Comparison of ENCODE assay signal across 23 cellular contexts in genomic region chr12:3578557-3578956, GRCh38.
"Had no signal": no experiment of that assay in that cellular context is flagged by ENCODE, and none has a peak within 500 bp of the region (broad histone marks: within the 10 kb centered on the region; RNA-seq: fewer than 3 reads in every experiment).

No MANE protein-coding gene starts in this region.

- DNase-seq: cortex of kidney; effector memory CD8-positive, alpha-beta T cell; head of caudate nucleus; left ventricle myocardium superior; lower lobe of right lung; naive B cell; occipital lobe; ovary; posterior cingulate gyrus; psoas muscle; right cardiac atrium; sigmoid colon; spleen; stimulated activated CD4-positive, alpha-beta T cell treated with anti-CD3 and anti-CD28 coated beads, Interleukin-4, amount 100 ng/mL, for 4 hours; stimulated activated naive CD8-positive, alpha-beta T cell treated with anti-CD3 and anti-CD28 coated beads, Interleukin-15, Interleukin-2, amounts not matched to agents 100 U/mL and 50 U/mL, for 24 hours; substantia nigra; upper lobe of left lung; uterus had no signal

- H3K27ac Mint-ChIP-seq: effector memory CD8-positive, alpha-beta T cell; naive B cell; natural killer cell treated with Interleukin-12 subunit alpha and Interleukin-12 subunit beta and Interleukin-15 and Interleukin-18, amount 100 ng/mL, for 72 hours; stimulated activated memory B cell treated with anti-CD40 and anti-IgM and Interleukin-4, amounts not matched to agents 10 μg/mL and 1 μg/mL and 100 μg/mL, for 72 hours had no signal

- H3K27ac ChIP-seq: lower lobe of right lung, ovary, psoas muscle, sigmoid colon, skin epidermis, spleen, thoracic aorta, tibial nerve, upper lobe of left lung, uterus had no signal

- H3K4me3 Mint-ChIP-seq: effector memory CD8-positive, alpha-beta T cell; naive B cell; natural killer cell treated with Interleukin-12 subunit alpha and Interleukin-12 subunit beta and Interleukin-15 and Interleukin-18, amount 100 ng/mL, for 72 hours; stimulated activated memory B cell treated with anti-CD40 and anti-IgM and Interleukin-4, amounts not matched to agents 10 μg/mL and 1 μg/mL and 100 μg/mL, for 72 hours had no signal

- ATAC-seq: effector memory CD8-positive, alpha-beta T cell; left ventricle myocardium superior; lower lobe of right lung; natural killer cell treated with Interleukin-12 subunit alpha and Interleukin-12 subunit beta and Interleukin-15 and Interleukin-18, amount 100 ng/mL, for 72 hours; psoas muscle; right cardiac atrium; stimulated activated memory B cell treated with anti-CD40 and anti-IgM and Interleukin-4, amounts not matched to agents 10 μg/mL and 1 μg/mL and 100 μg/mL, for 72 hours; stimulated activated naive CD8-positive, alpha-beta T cell treated with anti-CD3 and anti-CD28 coated beads, Interleukin-15, Interleukin-2, amounts not matched to agents 100 U/mL and 50 U/mL, for 24 hours had no signal

- H3K36me3 Mint-ChIP-seq: naive B cell; natural killer cell treated with Interleukin-12 subunit alpha and Interleukin-12 subunit beta and Interleukin-15 and Interleukin-18, amount 100 ng/mL, for 72 hours; stimulated activated memory B cell treated with anti-CD40 and anti-IgM and Interleukin-4, amounts not matched to agents 10 μg/mL and 1 μg/mL and 100 μg/mL, for 72 hours had no signal

- H3K27me3 ChIP-seq: ovary, sigmoid colon, tibial nerve, upper lobe of left lung, uterus had no signal

- H3K4me1 ChIP-seq: lower lobe of right lung, psoas muscle, sigmoid colon, spleen, tibial nerve, upper lobe of left lung, uterus had no signal

- H3K9me3 Mint-ChIP-seq: effector memory CD8-positive, alpha-beta T cell; natural killer cell treated with Interleukin-12 subunit alpha and Interleukin-12 subunit beta and Interleukin-15 and Interleukin-18, amount 100 ng/mL, for 72 hours; stimulated activated memory B cell treated with anti-CD40 and anti-IgM and Interleukin-4, amounts not matched to agents 10 μg/mL and 1 μg/mL and 100 μg/mL, for 72 hours had no signal

- H3K4me3 ChIP-seq: lower lobe of right lung, ovary, psoas muscle, sigmoid colon, skin epidermis, spleen, thoracic aorta, tibial nerve, upper lobe of left lung, uterus had no signal

- H3K4me1 Mint-ChIP-seq: naive B cell; stimulated activated memory B cell treated with anti-CD40 and anti-IgM and Interleukin-4, amounts not matched to agents 10 μg/mL and 1 μg/mL and 100 μg/mL, for 72 hours had no signal

- H3K36me3 ChIP-seq: lower lobe of right lung, ovary, sigmoid colon, spleen, thoracic aorta, tibial nerve, upper lobe of left lung, uterus had no signal

- H3K9me3 ChIP-seq: lower lobe of right lung, ovary, psoas muscle, sigmoid colon, thoracic aorta, uterus had no signal
